Comparison of ENCODE assay signal across 19 cellular contexts in the genomic region with DNA sequence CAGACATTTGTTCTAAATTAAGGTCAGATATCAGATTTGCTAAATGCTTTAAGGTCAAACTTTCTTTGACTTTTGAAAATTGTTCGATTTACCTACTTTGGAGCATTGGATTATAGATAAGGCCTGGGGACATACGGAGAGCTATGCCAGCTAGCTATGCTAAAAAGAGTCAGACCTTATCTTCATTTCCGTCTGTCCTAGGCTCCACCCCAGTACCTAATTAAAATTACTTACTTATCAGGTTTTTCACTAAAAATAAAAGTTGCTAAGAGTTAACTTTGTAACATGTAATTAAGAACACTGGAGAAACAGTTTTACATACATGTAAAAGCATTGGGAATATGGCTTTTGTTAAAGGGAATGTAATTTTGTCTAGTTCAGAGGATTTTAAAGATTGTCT. TPM values are rescaled to one million over a fixed set of nuclear protein-coding genes. Genes with fewer than 3 reads are reported as not detected.
"Had no signal": no experiment of that assay in that cellular context is flagged by ENCODE, and none has a peak within 500 bp of the region (broad histone marks: within the 10 kb centered on the region; RNA-seq: fewer than 3 reads in every experiment).

No MANE protein-coding gene starts in this region.

- DNase-seq: occipital lobe; ovary; posterior cingulate gyrus; psoas muscle; right cardiac atrium; right lobe of liver; sigmoid colon; small intestine; stimulated activated CD4-positive, alpha-beta T cell treated with anti-CD3 and anti-CD28 coated beads, Interleukin-15, amount 100 ng/mL, for 24 hours; stimulated activated CD4-positive, alpha-beta T cell treated with anti-CD3 and anti-CD28 coated beads, Interleukin-2, amount 100 ng/mL, for 24 hours; stimulated activated CD4-positive, alpha-beta T cell treated with anti-CD3 and anti-CD28 coated beads, Interleukin-2, amount 100 ng/mL, for 48 hours; stimulated activated CD4-positive, alpha-beta T cell treated with anti-CD3 and anti-CD28 coated beads, Interleukin-4, amount 100 ng/mL, for 24 hours; stimulated activated naive B cell treated with anti-CD40 and anti-IgM and Interleukin-4, amounts not matched to agents 10 μg/mL and 1 μg/mL and 100 μg/mL, for 72 hours; stimulated activated naive CD4-positive, alpha-beta T cell treated with Interleukin-2 at 50 U/mL for 16 hours; stomach; thyroid gland; trophoblast cell; upper lobe of left lung had no signal

- ATAC-seq: psoas muscle; right cardiac atrium; right lobe of liver; stimulated activated effector memory CD8-positive, alpha-beta T cell treated with anti-CD3 and anti-CD28 coated beads, Interleukin-12 subunit alpha, Interleukin-12 subunit beta, amount 100 ng/mL, for 72 hours; stimulated activated naive B cell treated with anti-CD40 and anti-IgM and Interleukin-4, amounts not matched to agents 10 μg/mL and 1 μg/mL and 100 μg/mL, for 72 hours had no signal

RNA-seq across cellular contexts. Expression of a gene that starts 7.1 kb away (rescaled TPM):
- total RNA-seq: right lobe of liver had no signal
